In genomic region chr9:82101475-82101874, GRCh38 we compare ENCODE assay signal across 18 cellular contexts.
DNase-seq lines count a peak whose midpoint lies in the region; ATAC-seq, FAIRE-seq and TF ChIP-seq lines count a peak whose summit lies in the region.
"Had no signal": no experiment of that assay in that cellular context is flagged by ENCODE, and none has a peak within 500 bp of the region (broad histone marks: within the 10 kb centered on the region; RNA-seq: fewer than 3 reads in every experiment).

No MANE protein-coding gene starts in this region.

- ATAC-seq in HepG2 (peak; percentile 73), right lobe of liver (no peak)
- ATAC-seq: naive thymus-derived CD8-positive, alpha-beta T cell had no signal

- H3K4me1 ChIP-seq in HepG2 (ENCODE audit: insufficient read depth, low read length) (no peaks in the 10 kb centered on the region), right lobe of liver (no peaks in the 10 kb centered on the region)
- H3K4me1 ChIP-seq: lower lobe of right lung, stomach had no signal

- intact Hi-C loops in HepG2 (cut with micrococcal nuclease; ENCODE audit: unreplicated experiment), result no loop called here
- intact Hi-C loops in right lobe of liver (cut with DNase I), result no loop called here

- in situ Hi-C loops in HepG2 (cut with HindIII; ENCODE audit: extremely low pct_ligation_motif_present, low pct_unique_long_range_greater_than_20kb), result no loop called here

- no peak overlapping the region for H3K27ac Mint-ChIP-seq in chondrocyte (ENCODE audit: unreplicated experiment)
- H3K27ac Mint-ChIP-seq in type B pancreatic cell, result no peak overlapping the region
- H3K27ac Mint-ChIP-seq: activated naive CD4-positive, alpha-beta T cell treated with anti-CD3 and anti-CD28 coated beads, Interleukin-2, amount 50 U/mL, for 24 hours; brain; HFFc6; naive thymus-derived CD8-positive, alpha-beta T cell had no signal

- H3K27ac ChIP-seq in HepG2 (ENCODE audit: extremely low read length, insufficient read depth, low read length), result no peak overlapping the region
- no peak overlapping the region for H3K27ac ChIP-seq in right lobe of liver
- H3K27ac ChIP-seq: lower lobe of right lung, stomach had no signal

- no peaks in the 10 kb centered on the region for H4K20me1 ChIP-seq in HepG2 (ENCODE audit: insufficient read depth, low read length)

- H3K36me3 Mint-ChIP-seq in chondrocyte (ENCODE audit: low read depth) (peaks cover 7% of the 10 kb centered on the region), type B pancreatic cell (peaks cover 4% of the 10 kb centered on the region)
- H3K36me3 Mint-ChIP-seq: activated naive CD4-positive, alpha-beta T cell treated with anti-CD3 and anti-CD28 coated beads, Interleukin-2, amount 50 U/mL, for 24 hours had no signal

- TF ChIP-seq EP300 in HepG2 (IDR thresholded peaks at IDR 0.05; ENCODE audit: low read depth in 2 of 2, low read length in 2 of 2), result no peak
- TF ChIP-seq EP300 in HepG2 (CRISPR knock-in tag; IDR thresholded peaks at IDR 0.05; ENCODE audit: borderline replicate concordance), result no peak

- POLR2A ChIA-PET in HepG2 (lab: Yijun Ruan, JAX), result no interaction called here

- no peaks in the 10 kb centered on the region for H3K4me1 Mint-ChIP-seq in chondrocyte (ENCODE audit: low read depth)
- H3K4me1 Mint-ChIP-seq in type B pancreatic cell (ENCODE audit: unreplicated experiment), result no peaks in the 10 kb centered on the region
- H3K4me1 Mint-ChIP-seq: activated naive CD4-positive, alpha-beta T cell treated with anti-CD3 and anti-CD28 coated beads, Interleukin-2, amount 50 U/mL, for 24 hours; naive thymus-derived CD8-positive, alpha-beta T cell had no signal

- no peak for TF ChIP-seq RAD21 in HepG2 (CRISPR knock-in tag; IDR thresholded peaks at IDR 0.05)

- H3K36me3 ChIP-seq in HepG2 (replicated peaks in 1 of 2; ENCODE audit: control insufficient read depth in 1 of 2, insufficient read depth in 2 of 2, low read length in 2 of 2), result no peaks in the 10 kb centered on the region
- no peaks in the 10 kb centered on the region for H3K36me3 ChIP-seq in right lobe of liver
- H3K36me3 ChIP-seq: lower lobe of right lung, stomach had no signal

- no peak overlapping the region for H3K4me2 ChIP-seq in HepG2 (ENCODE audit: low read depth, low read length)

- TF ChIP-seq CTCF in HepG2 (CRISPR knock-in tag; IDR thresholded peaks at IDR 0.05), result peak; percentile 35
- no peak for TF ChIP-seq CTCF in right lobe of liver (IDR thresholded peaks at IDR 0.05)
- TF ChIP-seq CTCF in chondrocyte (IDR thresholded peaks at IDR 0.05), result peak; percentile 25
- peak; percentile 43 for TF ChIP-seq CTCF in type B pancreatic cell (conservative IDR thresholded peaks at IDR 0.05)

- TF ChIP-seq POLR2A in HepG2 (IDR thresholded peaks at IDR 0.05; ENCODE audit: insufficient read depth in 1 of 2, low read depth in 2 of 2, low read length in 2 of 2) (no peak), right lobe of liver (IDR thresholded peaks at IDR 0.05) (no peak), GM12891 (IDR thresholded peaks at IDR 0.05; ENCODE audit: low read depth, low read length) (no peak)

- FAIRE-seq in HepG2 (lab: Jason Lieb, UNC), result peak; percentile 21
- FAIRE-seq in GM12891 (lab: Jason Lieb, UNC), result no peak

- no peak overlapping the region for H3K4me3 ChIP-seq in HepG2 (replicated peaks in 1 of 3; ENCODE audit: insufficient read depth in 1 of 3, low read depth in 2 of 3, low read length in 3 of 3)
- H3K4me3 ChIP-seq in right lobe of liver, result no peak overlapping the region
- H3K4me3 ChIP-seq: lower lobe of right lung, stomach had no signal

- 9% methylated on average over 1 of the region's 1 CpG for WGBS in HepG2 (ENCODE audit: low lambda C conversion rate)
- WGBS in right lobe of liver (ENCODE audit: insufficient coverage, low coverage, low lambda C conversion rate, missing lambda C conversion rate), result 83% methylated on average over 1 of the region's 1 CpG

- no peaks in the 10 kb centered on the region for H3K79me2 ChIP-seq in HepG2 (ENCODE audit: insufficient read depth, low read length)

- H3K27me3 ChIP-seq in HepG2 (ENCODE audit: control insufficient read depth in 1 of 2, insufficient read depth in 2 of 2, low read length in 2 of 2), result no peaks in the 10 kb centered on the region
- H3K27me3 ChIP-seq in right lobe of liver, result no peaks in the 10 kb centered on the region
- H3K27me3 ChIP-seq: stomach had no signal

- H3K9me3 ChIP-seq in HepG2 (ENCODE audit: low read length), result peaks cover 6% of the 10 kb centered on the region
- no peaks in the 10 kb centered on the region for H3K9me3 ChIP-seq in right lobe of liver

- H3K9me3 Mint-ChIP-seq in chondrocyte (ENCODE audit: low read depth), result peaks cover 44% of the 10 kb centered on the region
- H3K9me3 Mint-ChIP-seq in type B pancreatic cell, result peaks cover 8% of the 10 kb centered on the region
- H3K9me3 Mint-ChIP-seq: activated naive CD4-positive, alpha-beta T cell treated with anti-CD3 and anti-CD28 coated beads, Interleukin-2, amount 50 U/mL, for 24 hours had no signal

- H3K9ac ChIP-seq in HepG2 (ENCODE audit: insufficient read depth, low read depth, low read length), result no peak overlapping the region

- H3K27me3 Mint-ChIP-seq in chondrocyte (ENCODE audit: low read depth), result no peaks in the 10 kb centered on the region
- H3K27me3 Mint-ChIP-seq in type B pancreatic cell, result no peaks in the 10 kb centered on the region
- H3K27me3 Mint-ChIP-seq: activated naive CD4-positive, alpha-beta T cell treated with anti-CD3 and anti-CD28 coated beads, Interleukin-2, amount 50 U/mL, for 24 hours had no signal

- no peak overlapping the region for H2AFZ ChIP-seq in HepG2 (ENCODE audit: low read length)

- BruUV-seq in HepG2 (replicated peaks; lab: Mats Ljungman, UMichigan), result no TSS peak

- CTCF ChIA-PET in HepG2 (lab: Yijun Ruan, JAX; ENCODE audit: low intra/inter-chr PET ratio, low total read pairs), result no interaction called here

- DNase-seq in HepG2 (ENCODE audit: low spot score) (peak; percentile 2), right lobe of liver (no peak), NCI-H748 (lab: John Stamatoyannopoulos, UW; ENCODE audit: unreplicated experiment) (peak; percentile 35), chondrocyte (ENCODE audit: low spot score) (no peak), type B pancreatic cell (ENCODE audit: extremely low spot score, unreplicated experiment) (no peak), HuH-7.5 (ENCODE audit: low spot score) (no peak), UCSD-AML1 (lab: John Stamatoyannopoulos, UW; ENCODE audit: unreplicated experiment) (no peak), GM12891 (ENCODE audit: insufficient read length, low spot score) (no peak)
- DNase-seq: activated CD4-positive, alpha-beta T cell treated with anti-CD3 and anti-CD28 coated beads for 48 hours; activated T-cell treated with anti-CD3 and anti-CD28 coated beads, Interleukin-2, amount 50 U/mL, for 1 hour; HFFc6; lower lobe of right lung; naive thymus-derived CD8-positive, alpha-beta T cell; NCI-H146; stimulated activated CD4-positive, alpha-beta T cell treated with anti-CD3 and anti-CD28 coated beads, Interleukin-15, amount 100 ng/mL, for 24 hours; stomach had no signal

- H3K4me3 Mint-ChIP-seq in chondrocyte (ENCODE audit: unreplicated experiment) (no peak overlapping the region), type B pancreatic cell (no peak overlapping the region)
- H3K4me3 Mint-ChIP-seq: activated naive CD4-positive, alpha-beta T cell treated with anti-CD3 and anti-CD28 coated beads, Interleukin-2, amount 50 U/mL, for 24 hours; brain; HFFc6; naive thymus-derived CD8-positive, alpha-beta T cell had no signal

TF ChIP-seq in HepG2, 621 proteins besides CTCF, POLR2A, EP300 and RAD21:
- TF ChIP-seq PAX8 (CRISPR knock-in tag; IDR thresholded peaks at IDR 0.05; ENCODE audit: borderline replicate concordance) (no peak), SPEN (CRISPR knock-in tag; IDR thresholded peaks at IDR 0.05; ENCODE audit: low read depth) (no peak), STAG1 (CRISPR knock-in tag; IDR thresholded peaks at IDR 0.05) (peak; percentile 53), KDM6A (CRISPR knock-in tag; IDR thresholded peaks at IDR 0.05; ENCODE audit: low read depth) (no peak), SMC3 (IDR thresholded peaks at IDR 0.05; ENCODE audit: low read length) (peak; percentile 33; the same call in 1 of the 2 replicates), SP2 (CRISPR knock-in tag; IDR thresholded peaks at IDR 0.05) (no peak), ZNF652 (CRISPR knock-in tag; IDR thresholded peaks at IDR 0.05; ENCODE audit: borderline replicate concordance, low read depth) (peak; percentile 42; the same call in 1 of the 2 replicates), CEBPB (IDR thresholded peaks at IDR 0.05; ENCODE audit: borderline replicate concordance, low read depth, low read length) (no peak)

TF ChIP-seq in GM12891, 5 proteins besides CTCF, POLR2A, EP300 and RAD21:
- TF ChIP-seq TAF1 (IDR thresholded peaks at IDR 0.05; ENCODE audit: low read depth, low read length) (no peak), POLR2AphosphoS5 (IDR thresholded peaks at IDR 0.05; ENCODE audit: low read depth, low read length) (no peak), POU2F2 (IDR thresholded peaks at IDR 0.05; ENCODE audit: low read depth, low read length) (no peak), PAX5 (IDR thresholded peaks at IDR 0.05; ENCODE audit: insufficient read depth, low read length, severe bottlenecking) (no peak), SPI1 (IDR thresholded peaks at IDR 0.05; ENCODE audit: low read depth, low read length) (no peak)

Comparison
In these comparisons a context has a peak if more than half of its experiments do, and no peak if none do; other contexts are left out.
1. DNase-seq: peak in HepG2 (single experiment) and NCI-H748 (single experiment); none in right lobe of liver (0 of 3), chondrocyte (single experiment), type B pancreatic cell (single experiment), HuH-7.5 (single experiment), UCSD-AML1 (single experiment) and GM12891 (single experiment).
2. CTCF ChIP-seq: peak in HepG2 (single experiment), chondrocyte (single experiment) and type B pancreatic cell (single experiment); none in right lobe of liver (0 of 4).